ENCODE assay signal across 11 cellular contexts in the genomic region with DNA sequence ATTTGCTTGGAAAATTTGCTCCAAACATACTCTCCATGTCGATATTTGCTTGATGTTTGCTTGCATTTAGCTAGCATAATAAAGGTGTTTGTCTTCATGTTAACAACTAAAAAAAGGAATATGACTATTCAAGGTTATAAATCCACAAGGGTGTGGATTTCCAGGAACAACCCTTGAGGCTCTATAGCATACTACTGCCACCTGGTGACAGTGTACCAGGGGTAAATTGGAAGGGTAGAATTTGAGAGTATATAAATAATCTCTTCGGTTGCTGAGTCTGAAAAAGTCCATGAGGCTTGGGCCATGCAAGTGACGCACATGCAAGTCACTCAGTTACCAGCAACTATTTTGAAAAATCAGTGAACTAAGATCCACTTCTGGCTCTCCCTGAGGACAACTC.
DNase-seq lines count a peak whose midpoint lies in the region; ATAC-seq and TF ChIP-seq lines count a peak whose summit lies in the region.
"Had no signal": no experiment of that assay in that cellular context is flagged by ENCODE, and none has a peak within 500 bp of the region (broad histone marks: within the 10 kb centered on the region; RNA-seq: fewer than 3 reads in every experiment).

No MANE protein-coding gene starts in this region.

- H3K4me3 Mint-ChIP-seq in natural killer cell, result no peak overlapping the region
- no peak overlapping the region for H3K4me3 Mint-ChIP-seq in natural killer cell treated with Interleukin-12 subunit alpha and Interleukin-12 subunit beta and Interleukin-15 and Interleukin-18, amount 100 ng/mL, for 72 hours
- H3K4me3 Mint-ChIP-seq in activated T-helper 2 cell treated with anti-CD3 and anti-CD28 coated beads, Interferon-gamma antibody, Interleukin-2, Interleukin-4, amounts not matched to agents 10 μg/mL and 5 μg/mL and 100 μg/mL, durations not matched to agents 14 hours and 24 hours and 36 hours (ENCODE audit: low read depth), result no peak overlapping the region
- H3K4me3 Mint-ChIP-seq: activated naive CD4-positive, alpha-beta T cell treated with anti-CD3 and anti-CD28 coated beads, Interleukin-2, amount 50 U/mL, for 24 hours had no signal

- ATAC-seq in natural killer cell, result no peak
- no peak for ATAC-seq in natural killer cell treated with Interleukin-12 subunit alpha and Interleukin-12 subunit beta and Interleukin-15 and Interleukin-18, amount 100 ng/mL, for 72 hours
- ATAC-seq in HG03039 (IDR thresholded peaks at IDR 0.05; ENCODE audit: unreplicated experiment), result no peak
- no peak for ATAC-seq in HG02973 (IDR thresholded peaks at IDR 0.05; ENCODE audit: unreplicated experiment)
- ATAC-seq in HG02759 (IDR thresholded peaks at IDR 0.05; ENCODE audit: unreplicated experiment), result no peak

- DNase-seq in natural killer cell, result no peak
- no peak for DNase-seq in natural killer cell treated with Interleukin-12 subunit alpha and Interleukin-12 subunit beta and Interleukin-15 and Interleukin-18, amount 100 ng/mL, for 72 hours (ENCODE audit: low spot score)
- DNase-seq in NCI-H345 treated with DMSO at 0.1 percent for 48 hours (lab: John Stamatoyannopoulos, UW; ENCODE audit: unreplicated experiment), result peak; percentile 10
- DNase-seq in fibroblast of mammary gland (ENCODE audit: low read depth), result peak; percentile 5
- no peak for DNase-seq in activated T-helper 2 cell treated with anti-CD3 and anti-CD28 coated beads, Interferon-gamma antibody, Interleukin-2, Interleukin-4, amounts not matched to agents 10 μg/mL and 5 μg/mL and 100 μg/mL, durations not matched to agents 14 hours and 24 hours and 36 hours (ENCODE audit: low spot score)
- DNase-seq: head of caudate nucleus, T-helper 2 cell had no signal

- peaks cover 2 to 10% of the 10 kb centered on the region in 2 donors for H3K27me3 Mint-ChIP-seq in natural killer cell (ENCODE audit: low read depth in 2 of 2)
- H3K27me3 Mint-ChIP-seq in natural killer cell treated with Interleukin-12 subunit alpha and Interleukin-12 subunit beta and Interleukin-15 and Interleukin-18, amount 100 ng/mL, for 72 hours, result peaks cover 18 to 22% of the 10 kb centered on the region in 2 donors
- H3K27me3 Mint-ChIP-seq in activated T-helper 2 cell treated with anti-CD3 and anti-CD28 coated beads, Interferon-gamma antibody, Interleukin-2, Interleukin-4, amounts not matched to agents 10 μg/mL and 5 μg/mL and 100 μg/mL, durations not matched to agents 14 hours and 24 hours and 36 hours (ENCODE audit: low read depth), result peaks cover 4% of the 10 kb centered on the region

- no peaks in the 10 kb centered on the region for H3K9me3 Mint-ChIP-seq in natural killer cell
- H3K9me3 Mint-ChIP-seq in natural killer cell treated with Interleukin-12 subunit alpha and Interleukin-12 subunit beta and Interleukin-15 and Interleukin-18, amount 100 ng/mL, for 72 hours, result no peaks in the 10 kb centered on the region
- no peaks in the 10 kb centered on the region for H3K9me3 Mint-ChIP-seq in activated T-helper 2 cell treated with anti-CD3 and anti-CD28 coated beads, Interferon-gamma antibody, Interleukin-2, Interleukin-4, amounts not matched to agents 10 μg/mL and 5 μg/mL and 100 μg/mL, durations not matched to agents 14 hours and 24 hours and 36 hours
- H3K9me3 Mint-ChIP-seq: activated naive CD4-positive, alpha-beta T cell treated with anti-CD3 and anti-CD28 coated beads, Interleukin-2, amount 50 U/mL, for 24 hours had no signal

- TF ChIP-seq CTCF in natural killer cell (IDR thresholded peaks at IDR 0.05), result peak; percentile 16
- TF ChIP-seq CTCF in fibroblast of mammary gland (conservative IDR thresholded peaks at IDR 0.05; ENCODE audit: control insufficient read depth, insufficient read depth, low read depth, low read length), result peak; percentile 23

- H3K27ac Mint-ChIP-seq in natural killer cell, result no peak overlapping the region
- no peak overlapping the region for H3K27ac Mint-ChIP-seq in natural killer cell treated with Interleukin-12 subunit alpha and Interleukin-12 subunit beta and Interleukin-15 and Interleukin-18, amount 100 ng/mL, for 72 hours
- no peak overlapping the region for H3K27ac Mint-ChIP-seq in activated T-helper 2 cell treated with anti-CD3 and anti-CD28 coated beads, Interferon-gamma antibody, Interleukin-2, Interleukin-4, amounts not matched to agents 10 μg/mL and 5 μg/mL and 100 μg/mL, durations not matched to agents 14 hours and 24 hours and 36 hours
- H3K27ac Mint-ChIP-seq: activated naive CD4-positive, alpha-beta T cell treated with anti-CD3 and anti-CD28 coated beads, Interleukin-2, amount 50 U/mL, for 24 hours had no signal

- no peaks in the 10 kb centered on the region for H3K36me3 Mint-ChIP-seq in natural killer cell
- H3K36me3 Mint-ChIP-seq in natural killer cell treated with Interleukin-12 subunit alpha and Interleukin-12 subunit beta and Interleukin-15 and Interleukin-18, amount 100 ng/mL, for 72 hours, result no peaks in the 10 kb centered on the region
- no peaks in the 10 kb centered on the region for H3K36me3 Mint-ChIP-seq in activated T-helper 2 cell treated with anti-CD3 and anti-CD28 coated beads, Interferon-gamma antibody, Interleukin-2, Interleukin-4, amounts not matched to agents 10 μg/mL and 5 μg/mL and 100 μg/mL, durations not matched to agents 14 hours and 24 hours and 36 hours (ENCODE audit: low read depth)
- H3K36me3 Mint-ChIP-seq: activated naive CD4-positive, alpha-beta T cell treated with anti-CD3 and anti-CD28 coated beads, Interleukin-2, amount 50 U/mL, for 24 hours had no signal

- no peak overlapping the region for H3K4me3 ChIP-seq in fibroblast of mammary gland (ENCODE audit: control insufficient read depth, low read depth, low read length)

- intact Hi-C loops in natural killer cell (cut with micrococcal nuclease), result loop anchor here (1.0 kb wide), 1 partner anchor 44 kb away; no protein-coding TSS in a partner anchor
- intact Hi-C loops in activated T-helper 2 cell treated with anti-CD3 and anti-CD28 coated beads, Interferon-gamma antibody, Interleukin-2, Interleukin-4, amounts not matched to agents 10 μg/mL and 5 μg/mL and 100 μg/mL, durations not matched to agents 14 hours and 24 hours and 36 hours (cut with micrococcal nuclease), result no loop called here

- H3K4me1 Mint-ChIP-seq in natural killer cell, result peaks cover 0 to under 1% of the 10 kb centered on the region in 2 donors
- no peaks in the 10 kb centered on the region for H3K4me1 Mint-ChIP-seq in natural killer cell treated with Interleukin-12 subunit alpha and Interleukin-12 subunit beta and Interleukin-15 and Interleukin-18, amount 100 ng/mL, for 72 hours (ENCODE audit: low read depth in 2 of 2)
- no peaks in the 10 kb centered on the region for H3K4me1 Mint-ChIP-seq in activated T-helper 2 cell treated with anti-CD3 and anti-CD28 coated beads, Interferon-gamma antibody, Interleukin-2, Interleukin-4, amounts not matched to agents 10 μg/mL and 5 μg/mL and 100 μg/mL, durations not matched to agents 14 hours and 24 hours and 36 hours (ENCODE audit: low read depth)
- H3K4me1 Mint-ChIP-seq: activated naive CD4-positive, alpha-beta T cell treated with anti-CD3 and anti-CD28 coated beads, Interleukin-2, amount 50 U/mL, for 24 hours had no signal

Comparison
In these comparisons a context has a peak if more than half of its experiments do, and no peak if none do; other contexts are left out.
1. DNase-seq: peak in NCI-H345 treated with DMSO at 0.1 percent for 48 hours (single experiment) and fibroblast of mammary gland (single experiment); none in natural killer cell (single experiment), natural killer cell treated with Interleukin-12 subunit alpha and Interleukin-12 subunit beta and Interleukin-15 and Interleukin-18, amount 100 ng/mL, for 72 hours (single experiment) and activated T-helper 2 cell treated with anti-CD3 and anti-CD28 coated beads, Interferon-gamma antibody, Interleukin-2, Interleukin-4, amounts not matched to agents 10 μg/mL and 5 μg/mL and 100 μg/mL, durations not matched to agents 14 hours and 24 hours and 36 hours (single experiment).